In genomic region chr20:51027396-51027795, GRCh38 we compare ENCODE assay signal across 32 cellular contexts. TPM values are rescaled to one million over a fixed set of nuclear protein-coding genes. Genes with fewer than 3 reads are reported as not detected.
"Had no signal": no experiment of that assay in that cellular context is flagged by ENCODE, and none has a peak within 500 bp of the region (broad histone marks: within the 10 kb centered on the region; RNA-seq: fewer than 3 reads in every experiment).

No MANE protein-coding gene starts in this region.

- H3K27ac Mint-ChIP-seq: activated CD4-positive, alpha-beta memory T cell treated with anti-CD3 and anti-CD28 coated beads for 36 hours; activated CD4-positive, alpha-beta T cell treated with anti-CD3 and anti-CD28 coated beads for 36 hours; activated CD4-positive, alpha-beta T cell treated with anti-CD3 and anti-CD28 coated beads, Interleukin-2, amount 10 ng/mL, durations not matched to agents 24 days and 14 days; activated CD8-positive, alpha-beta memory T cell treated with anti-CD3 and anti-CD28 coated beads, Interleukin-2, amount 10 ng/mL, durations not matched to agents 7 days and 5 days; activated CD8-positive, alpha-beta T cell treated with anti-CD3 and anti-CD28 coated beads, Interleukin-2, amount 10 ng/mL, durations not matched to agents 7 days and 5 days; activated naive CD4-positive, alpha-beta T cell treated with anti-CD3 and anti-CD28 coated beads for 36 hours; activated naive CD4-positive, alpha-beta T cell treated with anti-CD3 and anti-CD28 coated beads, Interleukin-2, amount 50 U/mL, for 24 hours; activated naive CD8-positive, alpha-beta T cell treated with anti-CD3 and anti-CD28 coated beads for 36 hours; activated naive CD8-positive, alpha-beta T cell treated with anti-CD3 and anti-CD28 coated beads, Interleukin-2, amount 50 U/mL, for 24 hours; activated T-helper 1 cell treated with anti-CD3 and anti-CD28 coated beads, Interleukin-12 subunit alpha, Interleukin-12 subunit beta, Interleukin-2, Interleukin-4 antibody, amounts not matched to agents 30 ng/mL and 10 ng/mL and 1 ng/mL, durations not matched to agents 14 hours and 24 hours and 36 hours; activated T-helper 2 cell treated with anti-CD3 and anti-CD28 coated beads, Interferon-gamma antibody, Interleukin-2, Interleukin-4, amounts not matched to agents 10 μg/mL and 5 μg/mL and 100 μg/mL, durations not matched to agents 14 hours and 24 hours and 36 hours; effector memory CD8-positive, alpha-beta T cell had no signal

- H3K4me3 ChIP-seq: adrenal gland, body of pancreas, esophagus muscularis mucosa, gastrocnemius medialis had no signal

- ATAC-seq: activated CD4-positive, alpha-beta T cell treated with anti-CD3 and anti-CD28 coated beads for 36 hours; activated CD8-positive, alpha-beta memory T cell treated with anti-CD3 and anti-CD28 coated beads, Interleukin-2, amount 10 ng/mL, durations not matched to agents 7 days and 5 days; activated CD8-positive, alpha-beta T cell treated with anti-CD3 and anti-CD28 coated beads, Interleukin-2, amount 10 ng/mL, durations not matched to agents 7 days and 5 days; activated naive CD8-positive, alpha-beta T cell treated with anti-CD3 and anti-CD28 coated beads, Interleukin-2, amount 50 U/mL, for 24 hours; body of pancreas; effector memory CD8-positive, alpha-beta T cell; foreskin keratinocyte; gastrocnemius medialis had no signal

- H3K9me3 Mint-ChIP-seq: activated CD4-positive, alpha-beta memory T cell treated with anti-CD3 and anti-CD28 coated beads for 36 hours; activated naive CD4-positive, alpha-beta T cell treated with anti-CD3 and anti-CD28 coated beads for 36 hours; activated naive CD4-positive, alpha-beta T cell treated with anti-CD3 and anti-CD28 coated beads, Interleukin-2, amount 50 U/mL, for 24 hours; activated naive CD8-positive, alpha-beta T cell treated with anti-CD3 and anti-CD28 coated beads for 36 hours; activated naive CD8-positive, alpha-beta T cell treated with anti-CD3 and anti-CD28 coated beads, Interleukin-2, amount 50 U/mL, for 24 hours; activated T-helper 1 cell treated with anti-CD3 and anti-CD28 coated beads, Interleukin-12 subunit alpha, Interleukin-12 subunit beta, Interleukin-2, Interleukin-4 antibody, amounts not matched to agents 30 ng/mL and 10 ng/mL and 1 ng/mL, durations not matched to agents 14 hours and 24 hours and 36 hours; effector memory CD8-positive, alpha-beta T cell had no signal

- H3K4me3 Mint-ChIP-seq: activated CD4-positive, alpha-beta memory T cell treated with anti-CD3 and anti-CD28 coated beads for 36 hours; activated CD4-positive, alpha-beta T cell treated with anti-CD3 and anti-CD28 coated beads for 36 hours; activated CD4-positive, alpha-beta T cell treated with anti-CD3 and anti-CD28 coated beads, Interleukin-2, amount 10 ng/mL, durations not matched to agents 24 days and 14 days; activated CD8-positive, alpha-beta memory T cell treated with anti-CD3 and anti-CD28 coated beads, Interleukin-2, amount 10 ng/mL, durations not matched to agents 7 days and 5 days; activated CD8-positive, alpha-beta T cell treated with anti-CD3 and anti-CD28 coated beads, Interleukin-2, amount 10 ng/mL, durations not matched to agents 7 days and 5 days; activated naive CD4-positive, alpha-beta T cell treated with anti-CD3 and anti-CD28 coated beads for 36 hours; activated naive CD4-positive, alpha-beta T cell treated with anti-CD3 and anti-CD28 coated beads, Interleukin-2, amount 50 U/mL, for 24 hours; activated naive CD8-positive, alpha-beta T cell treated with anti-CD3 and anti-CD28 coated beads for 36 hours; activated naive CD8-positive, alpha-beta T cell treated with anti-CD3 and anti-CD28 coated beads, Interleukin-2, amount 50 U/mL, for 24 hours; activated T-helper 1 cell treated with anti-CD3 and anti-CD28 coated beads, Interleukin-12 subunit alpha, Interleukin-12 subunit beta, Interleukin-2, Interleukin-4 antibody, amounts not matched to agents 30 ng/mL and 10 ng/mL and 1 ng/mL, durations not matched to agents 14 hours and 24 hours and 36 hours; effector memory CD8-positive, alpha-beta T cell had no signal

- H3K9me3 ChIP-seq: adrenal gland, body of pancreas, esophagus muscularis mucosa, gastrocnemius medialis had no signal

- DNase-seq: activated CD4-positive, alpha-beta memory T cell treated with anti-CD3 and anti-CD28 coated beads for 36 hours; activated CD4-positive, alpha-beta T cell treated with anti-CD3 and anti-CD28 coated beads for 36 hours; activated CD4-positive, alpha-beta T cell treated with anti-CD3 and anti-CD28 coated beads, Interleukin-2, amount 10 ng/mL, durations not matched to agents 24 days and 14 days; activated CD4-positive, CD25-positive, alpha-beta regulatory T cell; activated CD4-positive, CD25-positive, alpha-beta regulatory T cell treated with anti-CD3 and anti-CD28 coated beads, Interleukin-2, amount 50 U/mL, for 72 hours; activated CD8-positive, alpha-beta memory T cell treated with anti-CD3 and anti-CD28 coated beads, Interleukin-2, amount 10 ng/mL, durations not matched to agents 7 days and 5 days; activated CD8-positive, alpha-beta memory T cell treated with anti-CD3 and anti-CD28 coated beads, Interleukin-2, amount 50 U/mL, for 4 hours; activated CD8-positive, alpha-beta T cell treated with anti-CD3 and anti-CD28 coated beads, Interleukin-2, amount 10 ng/mL, durations not matched to agents 7 days and 5 days; activated effector memory CD4-positive, alpha-beta T cell treated with anti-CD3 and anti-CD28 coated beads, Interleukin-2, amount 50 U/mL, for 16 hours; activated naive CD4-positive, alpha-beta T cell treated with anti-CD3 and anti-CD28 coated beads for 36 hours; activated naive CD8-positive, alpha-beta T cell treated with anti-CD3 and anti-CD28 coated beads for 36 hours; activated naive CD8-positive, alpha-beta T cell treated with anti-CD3 and anti-CD28 coated beads, Interleukin-2, amount 50 U/mL, for 24 hours; activated T-cell treated with anti-CD3 and anti-CD28 coated beads, Interleukin-2, amount 50 U/mL, for 1 hour; activated T-cell treated with anti-CD3 and anti-CD28 coated beads, Interleukin-2, amount 50 U/mL, for 48 hours; adrenal gland; amygdala; aorta; body of pancreas; caudate nucleus; cortex of kidney; dermis blood vessel endothelial cell; effector CD4-positive, alpha-beta T cell; effector memory CD8-positive, alpha-beta T cell; erythroblast; foreskin keratinocyte; gastrocnemius medialis; glutamatergic neuron; T-helper 2 cell had no signal

- H3K27ac ChIP-seq: adrenal gland, body of pancreas, esophagus muscularis mucosa, foreskin keratinocyte, gastrocnemius medialis had no signal

- H3K36me3 Mint-ChIP-seq: activated CD4-positive, alpha-beta memory T cell treated with anti-CD3 and anti-CD28 coated beads for 36 hours; activated CD8-positive, alpha-beta memory T cell treated with anti-CD3 and anti-CD28 coated beads, Interleukin-2, amount 10 ng/mL, durations not matched to agents 7 days and 5 days; activated naive CD4-positive, alpha-beta T cell treated with anti-CD3 and anti-CD28 coated beads, Interleukin-2, amount 50 U/mL, for 24 hours; activated naive CD8-positive, alpha-beta T cell treated with anti-CD3 and anti-CD28 coated beads for 36 hours had no signal

- H3K36me3 ChIP-seq: adrenal gland, esophagus muscularis mucosa, gastrocnemius medialis had no signal

- H3K4me1 ChIP-seq: foreskin keratinocyte had no signal

RNA-seq across cellular contexts. Expression of gene KCNG1, which starts 4.5 kb away (rescaled TPM):
- total RNA-seq: activated CD8-positive, alpha-beta T cell treated with anti-CD3 and anti-CD28 coated beads, Interleukin-2, amount 10 ng/mL, durations not matched to agents 7 days and 5 days; gastrocnemius medialis had no signal
